In genomic region chr16:84593825-84594724, GRCh38 we compare ENCODE assay signal across 8 cellular contexts. TPM values are rescaled to one million over a fixed set of nuclear protein-coding genes. Genes with fewer than 3 reads are reported as not detected.
A peak's percentile ranks its signal among the peaks of the same experiment; 100 is the strongest.
DNase-seq lines count a peak whose midpoint lies in the region; ATAC-seq and TF ChIP-seq lines count a peak whose summit lies in the region.

No MANE protein-coding gene starts in this region.

- POLR2A ChIA-PET in activated CD4-positive, alpha-beta memory T cell treated with anti-CD3 and anti-CD28 coated beads for 36 hours (lab: Charles Lee) = interaction anchor here (1.2 to 1.7 kb wide), 2 partner anchors 20 to 42 kb away, joined by 4 to 5 read pairs; no protein-coding TSS in a partner anchor

- DNase-seq in ELF-1 (ENCODE audit: low read depth, low spot score) = peak; percentile 70
- DNase-seq in GM20000 (ENCODE audit: low spot score) = peak; percentile 85
- peak; percentile 89 for DNase-seq in activated CD4-positive, alpha-beta memory T cell treated with anti-CD3 and anti-CD28 coated beads for 36 hours
- DNase-seq in fibroblast of gingiva (ENCODE audit: low read depth) = peak; percentile 20
- DNase-seq in stimulated activated CD4-positive, alpha-beta T cell treated with anti-CD3 and anti-CD28 coated beads, Interleukin-4, amount 100 ng/mL, for 1 hour = peak; percentile 51
- no peak for DNase-seq in NCI-H82 treated with DMSO at 0.1 percent for 48 hours (lab: John Stamatoyannopoulos, UW; ENCODE audit: unreplicated experiment)
- no peak for DNase-seq in NCI-H446 (lab: John Stamatoyannopoulos, UW)

- H3K4me3 Mint-ChIP-seq in activated CD4-positive, alpha-beta memory T cell treated with anti-CD3 and anti-CD28 coated beads for 36 hours = peak overlapping the region; percentile 77

- intact Hi-C loops in activated CD4-positive, alpha-beta memory T cell treated with anti-CD3 and anti-CD28 coated beads for 36 hours (cut with micrococcal nuclease) = no loop called here

- no peak for TF ChIP-seq CTCF in GM20000 (IDR thresholded peaks at IDR 0.05; ENCODE audit: extremely low read depth, missing control alignments)

- H3K4me1 Mint-ChIP-seq in activated CD4-positive, alpha-beta memory T cell treated with anti-CD3 and anti-CD28 coated beads for 36 hours (ENCODE audit: low read depth) = peaks cover 63% of the 10 kb centered on the region

- H3K27ac Mint-ChIP-seq in activated CD4-positive, alpha-beta memory T cell treated with anti-CD3 and anti-CD28 coated beads for 36 hours = peak overlapping the region; percentile 96

- peak; percentile 66 for ATAC-seq in HG03565 (IDR thresholded peaks at IDR 0.05; ENCODE audit: unreplicated experiment)

- CTCF ChIA-PET in activated CD4-positive, alpha-beta memory T cell treated with anti-CD3 and anti-CD28 coated beads for 36 hours (lab: Charles Lee) = interaction anchor here (0.9 to 1.2 kb wide), 3 partner anchors 13 to 131 kb away, joined by 3 to 4 read pairs (median 4); no protein-coding TSS in a partner anchor

- H3K36me3 Mint-ChIP-seq in activated CD4-positive, alpha-beta memory T cell treated with anti-CD3 and anti-CD28 coated beads for 36 hours = peaks cover 47% of the 10 kb centered on the region

- no peaks in the 10 kb centered on the region for H3K27me3 Mint-ChIP-seq in activated CD4-positive, alpha-beta memory T cell treated with anti-CD3 and anti-CD28 coated beads for 36 hours

- H3K9me3 Mint-ChIP-seq in activated CD4-positive, alpha-beta memory T cell treated with anti-CD3 and anti-CD28 coated beads for 36 hours = no peaks in the 10 kb centered on the region

RNA-seq across cellular contexts. Expression of gene COTL1, which starts 23.8 kb away (rescaled TPM):
- total RNA-seq in activated CD4-positive, alpha-beta memory T cell treated with anti-CD3 and anti-CD28 coated beads for 36 hours = 100 to 1,000 TPM; 358 to 364 TPM

RNA-seq across cellular contexts. Expression of gene KLHL36, which starts 54.2 kb away (rescaled TPM):
- 10 to 100 TPM; 56.1 to 56.8 TPM for total RNA-seq in activated CD4-positive, alpha-beta memory T cell treated with anti-CD3 and anti-CD28 coated beads for 36 hours

Comparison
In these comparisons a context has a peak if more than half of its experiments do, and no peak if none do; other contexts are left out.
1. DNase-seq: peak in ELF-1 (single experiment), GM20000 (single experiment), activated CD4-positive, alpha-beta memory T cell treated with anti-CD3 and anti-CD28 coated beads for 36 hours (single experiment), fibroblast of gingiva (single experiment) and stimulated activated CD4-positive, alpha-beta T cell treated with anti-CD3 and anti-CD28 coated beads, Interleukin-4, amount 100 ng/mL, for 1 hour (single experiment); none in NCI-H82 treated with DMSO at 0.1 percent for 48 hours (single experiment) and NCI-H446 (0 of 2).